7 cellular contexts compared by ENCODE assay signal in genomic region chr12:47207005-47207717, GRCh38.
DNase-seq lines count a peak whose midpoint lies in the region; ATAC-seq and TF ChIP-seq lines count a peak whose summit lies in the region.

No MANE protein-coding gene starts in this region.

- H3K27ac ChIP-seq in Karpas-422 (ENCODE audit: low read length), result peak overlapping the region; percentile 97
- no peak overlapping the region for H3K27ac ChIP-seq in neural progenitor cell

- no peaks in the 10 kb centered on the region for H3F3A ChIP-seq in neural progenitor cell (ENCODE audit: low read depth)

- DNase-seq in Karpas-422 (peak; percentile 94), neural progenitor cell (ENCODE audit: low spot score) (no peak), NCI-H748 (lab: John Stamatoyannopoulos, UW; ENCODE audit: unreplicated experiment) (no peak)
- peak; percentile 58 for DNase-seq in activated naive CD8-positive, alpha-beta T cell treated with anti-CD3 and anti-CD28 coated beads for 36 hours
- peak; percentile 33 for DNase-seq in stimulated activated CD4-positive, alpha-beta T cell treated with anti-CD3 and anti-CD28 coated beads, Interleukin-4, amount 100 ng/mL, for 24 hours

- H3K27me3 Mint-ChIP-seq in activated naive CD8-positive, alpha-beta T cell treated with anti-CD3 and anti-CD28 coated beads for 36 hours, result no peaks in the 10 kb centered on the region
- no peaks in the 10 kb centered on the region for H3K27me3 Mint-ChIP-seq in neural progenitor cell (ENCODE audit: insufficient read depth, low read depth)

- peaks cover 46% of the 10 kb centered on the region for H3K36me3 ChIP-seq in Karpas-422 (ENCODE audit: insufficient read depth, low read length)
- H3K36me3 ChIP-seq in neural progenitor cell, result no peaks in the 10 kb centered on the region

- H3K4me1 ChIP-seq in Karpas-422 (ENCODE audit: low read length) (peaks cover 65% of the 10 kb centered on the region), neural progenitor cell (no peaks in the 10 kb centered on the region)

- ATAC-seq in GM18519 (IDR thresholded peaks at IDR 0.05; ENCODE audit: low FRiP score, unreplicated experiment) (peak; percentile 39), GM21737 (IDR thresholded peaks at IDR 0.05; ENCODE audit: unreplicated experiment) (peak; percentile 69)

- peaks cover 73% of the 10 kb centered on the region for H3K4me1 Mint-ChIP-seq in activated naive CD8-positive, alpha-beta T cell treated with anti-CD3 and anti-CD28 coated beads for 36 hours
- H3K4me1 Mint-ChIP-seq in neural progenitor cell, result peaks cover 5% of the 10 kb centered on the region

- H3K9me3 ChIP-seq in Karpas-422 (ENCODE audit: low read length), result no peaks in the 10 kb centered on the region
- H3K9me3 ChIP-seq in neural progenitor cell (ENCODE audit: low read depth), result no peaks in the 10 kb centered on the region

- no peaks in the 10 kb centered on the region for H3K9me2 ChIP-seq in Karpas-422 (replicated peaks; ENCODE audit: insufficient read depth, low read length)

- H3K9ac ChIP-seq in Karpas-422 (ENCODE audit: low read length), result peak overlapping the region; percentile 61
- H3K9ac ChIP-seq in neural progenitor cell, result no peak overlapping the region

- peak overlapping the region; percentile 100 for H3K27ac Mint-ChIP-seq in activated naive CD8-positive, alpha-beta T cell treated with anti-CD3 and anti-CD28 coated beads for 36 hours
- H3K27ac Mint-ChIP-seq in neural progenitor cell, result no peak overlapping the region

- H3K79me2 ChIP-seq in Karpas-422 (ENCODE audit: low read length), result peaks cover 23% of the 10 kb centered on the region
- H3K79me2 ChIP-seq in neural progenitor cell (ENCODE audit: low read depth), result no peaks in the 10 kb centered on the region

- H4K20me1 ChIP-seq in Karpas-422 (ENCODE audit: insufficient read depth, low read depth, low read length) (no peaks in the 10 kb centered on the region), neural progenitor cell (ENCODE audit: low read depth) (no peaks in the 10 kb centered on the region)

- no peak overlapping the region for H2AFZ ChIP-seq in Karpas-422 (ENCODE audit: low read length)
- H2AFZ ChIP-seq in neural progenitor cell (replicated peaks), result no peak overlapping the region

- no peak for TF ChIP-seq CTCF in neural progenitor cell (IDR thresholded peaks at IDR 0.05)

- peak overlapping the region; percentile 100 for H3K4me3 Mint-ChIP-seq in activated naive CD8-positive, alpha-beta T cell treated with anti-CD3 and anti-CD28 coated beads for 36 hours
- H3K4me3 Mint-ChIP-seq in neural progenitor cell, result no peak overlapping the region

- H3K27me3 ChIP-seq in Karpas-422 (ENCODE audit: low read length) (no peaks in the 10 kb centered on the region), neural progenitor cell (no peaks in the 10 kb centered on the region)

- peaks cover 3% of the 10 kb centered on the region for H3K9me3 Mint-ChIP-seq in activated naive CD8-positive, alpha-beta T cell treated with anti-CD3 and anti-CD28 coated beads for 36 hours
- H3K9me3 Mint-ChIP-seq in neural progenitor cell, result peaks cover 2% of the 10 kb centered on the region

- H3K36me3 Mint-ChIP-seq in activated naive CD8-positive, alpha-beta T cell treated with anti-CD3 and anti-CD28 coated beads for 36 hours, result peaks cover 78% of the 10 kb centered on the region
- H3K36me3 Mint-ChIP-seq in neural progenitor cell, result no peaks in the 10 kb centered on the region

- H3K4me3 ChIP-seq in Karpas-422 (ENCODE audit: low read length) (peak overlapping the region; percentile 47), neural progenitor cell (no peak overlapping the region)

- H3K4me2 ChIP-seq in Karpas-422 (ENCODE audit: low read depth, low read length, poor library complexity, severe bottlenecking) (peak overlapping the region; percentile 66), neural progenitor cell (no peak overlapping the region)

Comparison
In these comparisons a context has a peak if more than half of its experiments do, and no peak if none do; other contexts are left out.
1. DNase-seq: peak in Karpas-422 (single experiment), activated naive CD8-positive, alpha-beta T cell treated with anti-CD3 and anti-CD28 coated beads for 36 hours (single experiment) and stimulated activated CD4-positive, alpha-beta T cell treated with anti-CD3 and anti-CD28 coated beads, Interleukin-4, amount 100 ng/mL, for 24 hours (single experiment); none in neural progenitor cell (single experiment) and NCI-H748 (single experiment).